2 cellular contexts compared by ENCODE assay signal in the genomic region with DNA sequence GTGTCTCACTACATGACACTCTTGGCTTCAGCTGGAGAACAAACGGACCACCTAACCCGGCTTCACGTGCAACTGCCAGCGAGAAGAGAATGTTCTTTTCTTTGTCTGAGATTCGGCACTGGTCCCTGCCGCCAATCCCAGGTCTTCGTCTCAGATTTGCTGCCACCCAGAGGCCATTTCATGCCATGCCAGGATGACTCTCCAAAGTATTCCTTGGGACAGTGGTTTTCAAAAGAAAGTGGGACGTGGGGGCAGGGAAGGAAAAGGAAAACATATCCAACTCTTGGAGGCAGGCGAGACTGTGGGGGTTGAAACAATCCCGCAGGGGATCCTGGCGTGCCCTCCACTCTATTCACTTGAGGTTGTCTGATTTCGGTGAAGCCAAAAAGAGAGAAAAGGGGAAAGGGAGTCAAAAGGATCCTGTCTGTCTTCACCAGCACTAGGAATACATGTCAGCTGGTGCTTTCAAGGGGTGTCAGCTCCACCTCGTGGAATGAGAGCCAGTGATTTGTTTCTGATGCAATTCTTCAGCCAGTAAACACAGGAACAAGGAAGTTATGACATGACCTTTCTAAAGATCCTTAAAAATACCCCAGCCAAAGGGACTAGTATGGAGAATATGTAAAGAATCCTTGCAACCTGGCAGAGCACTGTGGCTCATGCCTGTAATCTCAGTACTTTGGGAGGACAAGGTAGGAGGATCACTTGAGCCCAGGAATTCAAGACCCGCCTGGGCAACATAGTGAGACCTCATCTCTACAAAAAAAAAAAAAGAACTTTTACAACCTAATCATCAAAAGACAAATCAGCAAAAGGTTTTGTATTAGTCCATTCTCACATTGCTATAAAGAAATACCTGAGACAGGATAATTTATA.
TF ChIP-seq lines count a peak whose summit lies in the region.

No MANE protein-coding gene starts in this region.

TF ChIP-seq in HEK293T, 16 proteins besides CTCF, POLR2A, EP300 and RAD21:
- no peak for TF ChIP-seq LEF1 (IDR thresholded peaks at IDR 0.05; ENCODE audit: borderline replicate concordance)
- TF ChIP-seq SP1 (IDR thresholded peaks at IDR 0.05), result no peak
- no peak for TF ChIP-seq TARDBP (IDR thresholded peaks at IDR 0.05)
- TF ChIP-seq SUZ12 (IDR thresholded peaks at IDR 0.05), result no peak
- no peak for TF ChIP-seq L3MBTL2 (conservative IDR thresholded peaks at IDR 0.05)
- TF ChIP-seq, protein P1, sequence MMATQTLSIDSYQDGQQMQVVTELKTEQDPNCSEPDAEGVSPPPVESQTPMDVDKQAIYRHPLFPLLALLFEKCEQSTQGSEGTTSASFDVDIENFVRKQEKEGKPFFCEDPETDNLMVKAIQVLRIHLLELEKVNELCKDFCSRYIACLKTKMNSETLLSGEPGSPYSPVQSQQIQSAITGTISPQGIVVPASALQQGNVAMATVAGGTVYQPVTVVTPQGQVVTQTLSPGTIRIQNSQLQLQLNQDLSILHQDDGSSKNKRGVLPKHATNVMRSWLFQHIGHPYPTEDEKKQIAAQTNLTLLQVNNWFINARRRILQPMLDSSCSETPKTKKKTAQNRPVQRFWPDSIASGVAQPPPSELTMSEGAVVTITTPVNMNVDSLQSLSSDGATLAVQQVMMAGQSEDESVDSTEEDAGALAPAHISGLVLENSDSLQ (IDR thresholded peaks at IDR 0.05), result no peak
- no peak for TF ChIP-seq CTBP1 (IDR thresholded peaks at IDR 0.05; ENCODE audit: borderline replicate concordance)
- no peak for TF ChIP-seq BHLHE40 (IDR thresholded peaks at IDR 0.05; ENCODE audit: borderline replicate concordance)
- TF ChIP-seq FOXA1 (IDR thresholded peaks at IDR 0.05), result no peak
- TF ChIP-seq NFRKB (IDR thresholded peaks at IDR 0.05), result no peak
- no peak for TF ChIP-seq FOXK2 (IDR thresholded peaks at IDR 0.05)
- TF ChIP-seq ELF4 (IDR thresholded peaks at IDR 0.05), result no peak
- no peak for TF ChIP-seq ARNT (IDR thresholded peaks at IDR 0.05)
- TF ChIP-seq HDGF (IDR thresholded peaks at IDR 0.05; ENCODE audit: borderline replicate concordance), result no peak
- TF ChIP-seq FOXM1 (IDR thresholded peaks at IDR 0.05; ENCODE audit: borderline replicate concordance), result no peak
- TF ChIP-seq ZNF384 (IDR thresholded peaks at IDR 0.05), result no peak
TF ChIP-seq in HEK293T: peak in this region for 0.

TF ChIP-seq in H1, 55 proteins besides CTCF, POLR2A, EP300 and RAD21:
- TF ChIP-seq BRCA1 (IDR thresholded peaks at IDR 0.05; ENCODE audit: low read depth, low read length), result no peak
- peak; percentile 54; the same call in 1 of the 2 replicates for TF ChIP-seq CHD2 (IDR thresholded peaks at IDR 0.05; ENCODE audit: low read length)
- TF ChIP-seq RXRA (IDR thresholded peaks at IDR 0.05; ENCODE audit: insufficient read depth, low read depth, low read length), result no peak
- TF ChIP-seq MAFK (IDR thresholded peaks at IDR 0.05; ENCODE audit: low read depth, low read length), result 0 out of 2 replicates have a peak, but pooled peaks have one; percentile 6
- peak; percentile 92 for TF ChIP-seq ASH2L (IDR thresholded peaks at IDR 0.05; ENCODE audit: low read length)
- no peak for TF ChIP-seq SP4 (IDR thresholded peaks at IDR 0.05; ENCODE audit: low read length)
- TF ChIP-seq RFX5 (IDR thresholded peaks at IDR 0.05; ENCODE audit: borderline replicate concordance, low read depth, low read length), result no peak
- peak; percentile 77; the same call in 1 of the 2 replicates for TF ChIP-seq RBBP5 (IDR thresholded peaks at IDR 0.05; ENCODE audit: borderline replicate concordance, low read depth, low read length)
- TF ChIP-seq, protein P2, sequence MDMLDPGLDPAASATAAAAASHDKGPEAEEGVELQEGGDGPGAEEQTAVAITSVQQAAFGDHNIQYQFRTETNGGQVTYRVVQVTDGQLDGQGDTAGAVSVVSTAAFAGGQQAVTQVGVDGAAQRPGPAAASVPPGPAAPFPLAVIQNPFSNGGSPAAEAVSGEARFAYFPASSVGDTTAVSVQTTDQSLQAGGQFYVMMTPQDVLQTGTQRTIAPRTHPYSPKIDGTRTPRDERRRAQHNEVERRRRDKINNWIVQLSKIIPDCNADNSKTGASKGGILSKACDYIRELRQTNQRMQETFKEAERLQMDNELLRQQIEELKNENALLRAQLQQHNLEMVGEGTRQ (IDR thresholded peaks at IDR 0.05; ENCODE audit: low read length), result no peak
- TF ChIP-seq GTF2F1 (IDR thresholded peaks at IDR 0.05; ENCODE audit: borderline replicate concordance, low read depth, low read length), result no peak
- TF ChIP-seq SP1 (IDR thresholded peaks at IDR 0.05; ENCODE audit: low read depth, low read length), result 0 out of 2 replicates have a peak, but pooled peaks have one; percentile 35
- TF ChIP-seq TBP (IDR thresholded peaks at IDR 0.05; ENCODE audit: low read depth, low read length), result peak; percentile 58; the same call in 1 of the 2 replicates
- TF ChIP-seq POLR2AphosphoS5 (IDR thresholded peaks at IDR 0.05; ENCODE audit: low read depth, low read length), result no peak
- TF ChIP-seq RNF2 (IDR thresholded peaks at IDR 0.05; ENCODE audit: borderline replicate concordance, low read depth, low read length, missing control alignments, poor library complexity, severe bottlenecking), result no peak
- TF ChIP-seq SIN3A (conservative IDR thresholded peaks at IDR 0.05 in 1 of 2, IDR thresholded peaks at IDR 0.05 in 1 of 2; ENCODE audit: low read depth in 1 of 2, low read length in 2 of 2), result peak in 1 of 2 experiments; percentile 52; a peak in 1 of 4 replicates
- peak; percentile 66; the same call in 1 of the 2 replicates for TF ChIP-seq TEAD4 (IDR thresholded peaks at IDR 0.05; ENCODE audit: low read depth, low read length)
- TF ChIP-seq, protein P3, sequence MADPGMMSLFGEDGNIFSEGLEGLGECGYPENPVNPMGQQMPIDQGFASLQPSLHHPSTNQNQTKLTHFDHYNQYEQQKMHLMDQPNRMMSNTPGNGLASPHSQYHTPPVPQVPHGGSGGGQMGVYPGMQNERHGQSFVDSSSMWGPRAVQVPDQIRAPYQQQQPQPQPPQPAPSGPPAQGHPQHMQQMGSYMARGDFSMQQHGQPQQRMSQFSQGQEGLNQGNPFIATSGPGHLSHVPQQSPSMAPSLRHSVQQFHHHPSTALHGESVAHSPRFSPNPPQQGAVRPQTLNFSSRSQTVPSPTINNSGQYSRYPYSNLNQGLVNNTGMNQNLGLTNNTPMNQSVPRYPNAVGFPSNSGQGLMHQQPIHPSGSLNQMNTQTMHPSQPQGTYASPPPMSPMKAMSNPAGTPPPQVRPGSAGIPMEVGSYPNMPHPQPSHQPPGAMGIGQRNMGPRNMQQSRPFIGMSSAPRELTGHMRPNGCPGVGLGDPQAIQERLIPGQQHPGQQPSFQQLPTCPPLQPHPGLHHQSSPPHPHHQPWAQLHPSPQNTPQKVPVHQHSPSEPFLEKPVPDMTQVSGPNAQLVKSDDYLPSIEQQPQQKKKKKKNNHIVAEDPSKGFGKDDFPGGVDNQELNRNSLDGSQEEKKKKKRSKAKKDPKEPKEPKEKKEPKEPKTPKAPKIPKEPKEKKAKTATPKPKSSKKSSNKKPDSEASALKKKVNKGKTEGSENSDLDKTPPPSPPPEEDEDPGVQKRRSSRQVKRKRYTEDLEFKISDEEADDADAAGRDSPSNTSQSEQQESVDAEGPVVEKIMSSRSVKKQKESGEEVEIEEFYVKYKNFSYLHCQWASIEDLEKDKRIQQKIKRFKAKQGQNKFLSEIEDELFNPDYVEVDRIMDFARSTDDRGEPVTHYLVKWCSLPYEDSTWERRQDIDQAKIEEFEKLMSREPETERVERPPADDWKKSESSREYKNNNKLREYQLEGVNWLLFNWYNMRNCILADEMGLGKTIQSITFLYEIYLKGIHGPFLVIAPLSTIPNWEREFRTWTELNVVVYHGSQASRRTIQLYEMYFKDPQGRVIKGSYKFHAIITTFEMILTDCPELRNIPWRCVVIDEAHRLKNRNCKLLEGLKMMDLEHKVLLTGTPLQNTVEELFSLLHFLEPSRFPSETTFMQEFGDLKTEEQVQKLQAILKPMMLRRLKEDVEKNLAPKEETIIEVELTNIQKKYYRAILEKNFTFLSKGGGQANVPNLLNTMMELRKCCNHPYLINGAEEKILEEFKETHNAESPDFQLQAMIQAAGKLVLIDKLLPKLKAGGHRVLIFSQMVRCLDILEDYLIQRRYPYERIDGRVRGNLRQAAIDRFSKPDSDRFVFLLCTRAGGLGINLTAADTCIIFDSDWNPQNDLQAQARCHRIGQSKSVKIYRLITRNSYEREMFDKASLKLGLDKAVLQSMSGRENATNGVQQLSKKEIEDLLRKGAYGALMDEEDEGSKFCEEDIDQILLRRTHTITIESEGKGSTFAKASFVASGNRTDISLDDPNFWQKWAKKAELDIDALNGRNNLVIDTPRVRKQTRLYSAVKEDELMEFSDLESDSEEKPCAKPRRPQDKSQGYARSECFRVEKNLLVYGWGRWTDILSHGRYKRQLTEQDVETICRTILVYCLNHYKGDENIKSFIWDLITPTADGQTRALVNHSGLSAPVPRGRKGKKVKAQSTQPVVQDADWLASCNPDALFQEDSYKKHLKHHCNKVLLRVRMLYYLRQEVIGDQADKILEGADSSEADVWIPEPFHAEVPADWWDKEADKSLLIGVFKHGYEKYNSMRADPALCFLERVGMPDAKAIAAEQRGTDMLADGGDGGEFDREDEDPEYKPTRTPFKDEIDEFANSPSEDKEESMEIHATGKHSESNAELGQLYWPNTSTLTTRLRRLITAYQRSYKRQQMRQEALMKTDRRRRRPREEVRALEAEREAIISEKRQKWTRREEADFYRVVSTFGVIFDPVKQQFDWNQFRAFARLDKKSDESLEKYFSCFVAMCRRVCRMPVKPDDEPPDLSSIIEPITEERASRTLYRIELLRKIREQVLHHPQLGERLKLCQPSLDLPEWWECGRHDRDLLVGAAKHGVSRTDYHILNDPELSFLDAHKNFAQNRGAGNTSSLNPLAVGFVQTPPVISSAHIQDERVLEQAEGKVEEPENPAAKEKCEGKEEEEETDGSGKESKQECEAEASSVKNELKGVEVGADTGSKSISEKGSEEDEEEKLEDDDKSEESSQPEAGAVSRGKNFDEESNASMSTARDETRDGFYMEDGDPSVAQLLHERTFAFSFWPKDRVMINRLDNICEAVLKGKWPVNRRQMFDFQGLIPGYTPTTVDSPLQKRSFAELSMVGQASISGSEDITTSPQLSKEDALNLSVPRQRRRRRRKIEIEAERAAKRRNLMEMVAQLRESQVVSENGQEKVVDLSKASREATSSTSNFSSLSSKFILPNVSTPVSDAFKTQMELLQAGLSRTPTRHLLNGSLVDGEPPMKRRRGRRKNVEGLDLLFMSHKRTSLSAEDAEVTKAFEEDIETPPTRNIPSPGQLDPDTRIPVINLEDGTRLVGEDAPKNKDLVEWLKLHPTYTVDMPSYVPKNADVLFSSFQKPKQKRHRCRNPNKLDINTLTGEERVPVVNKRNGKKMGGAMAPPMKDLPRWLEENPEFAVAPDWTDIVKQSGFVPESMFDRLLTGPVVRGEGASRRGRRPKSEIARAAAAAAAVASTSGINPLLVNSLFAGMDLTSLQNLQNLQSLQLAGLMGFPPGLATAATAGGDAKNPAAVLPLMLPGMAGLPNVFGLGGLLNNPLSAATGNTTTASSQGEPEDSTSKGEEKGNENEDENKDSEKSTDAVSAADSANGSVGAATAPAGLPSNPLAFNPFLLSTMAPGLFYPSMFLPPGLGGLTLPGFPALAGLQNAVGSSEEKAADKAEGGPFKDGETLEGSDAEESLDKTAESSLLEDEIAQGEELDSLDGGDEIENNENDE (IDR thresholded peaks at IDR 0.05; ENCODE audit: insufficient replicate concordance, low read length), result no peak
- no peak for TF ChIP-seq ZNF274 (IDR thresholded peaks at IDR 0.05; ENCODE audit: borderline replicate concordance, extremely low read depth, low read length)
- TF ChIP-seq, protein P4, sequence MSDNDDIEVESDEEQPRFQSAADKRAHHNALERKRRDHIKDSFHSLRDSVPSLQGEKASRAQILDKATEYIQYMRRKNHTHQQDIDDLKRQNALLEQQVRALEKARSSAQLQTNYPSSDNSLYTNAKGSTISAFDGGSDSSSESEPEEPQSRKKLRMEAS (IDR thresholded peaks at IDR 0.05), result peak; percentile 69
- TF ChIP-seq, protein P5, sequence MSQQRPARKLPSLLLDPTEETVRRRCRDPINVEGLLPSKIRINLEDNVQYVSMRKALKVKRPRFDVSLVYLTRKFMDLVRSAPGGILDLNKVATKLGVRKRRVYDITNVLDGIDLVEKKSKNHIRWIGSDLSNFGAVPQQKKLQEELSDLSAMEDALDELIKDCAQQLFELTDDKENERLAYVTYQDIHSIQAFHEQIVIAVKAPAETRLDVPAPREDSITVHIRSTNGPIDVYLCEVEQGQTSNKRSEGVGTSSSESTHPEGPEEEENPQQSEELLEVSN (IDR thresholded peaks at IDR 0.05), result peak; percentile 50; the same call in 1 of the 2 replicates
- peak; percentile 82 for TF ChIP-seq CEBPB (IDR thresholded peaks at IDR 0.05; ENCODE audit: low read depth, low read length)
TF ChIP-seq in H1: peak in this region for 11.
